In genomic region chr4:56435001-56435747, GRCh38 we compare ENCODE assay signal across 1 cellular context.
TF ChIP-seq lines count a peak whose summit lies in the region.

Gene PPAT (minus strand): TSS chr4:56435615. CDS start chr4:56435477, 138 bp downstream.

TF ChIP-seq in HepG2, 621 proteins besides CTCF, POLR2A, EP300 and RAD21 (continued from another document and continues in another):
- TF ChIP-seq HNF1A (IDR thresholded peaks at IDR 0.05; ENCODE audit: low read depth) (no peak), HNF1A (CRISPR knock-in tag; IDR thresholded peaks at IDR 0.05; ENCODE audit: borderline replicate concordance) (no peak; the same call in 1 of the 2 replicates), ZSCAN5A (CRISPR knock-in tag; IDR thresholded peaks at IDR 0.05; ENCODE audit: borderline replicate concordance) (no peak), THAP7 (CRISPR knock-in tag; IDR thresholded peaks at IDR 0.05) (peak; percentile 87; the same call in 1 of the 2 replicates), ZBTB49 (CRISPR knock-in tag; IDR thresholded peaks at IDR 0.05; ENCODE audit: borderline replicate concordance) (no peak), ZNF556 (CRISPR knock-in tag; IDR thresholded peaks at IDR 0.05; ENCODE audit: borderline replicate concordance) (peak; percentile 40), ZFP91 (CRISPR knock-in tag; IDR thresholded peaks at IDR 0.05; ENCODE audit: borderline replicate concordance) (peak; percentile 88; the same call in 1 of the 2 replicates), SOX5 (CRISPR knock-in tag; IDR thresholded peaks at IDR 0.05; ENCODE audit: borderline replicate concordance) (peak; percentile 6; the same call in 1 of the 2 replicates), RERE (CRISPR knock-in tag; IDR thresholded peaks at IDR 0.05; ENCODE audit: low read depth) (peak; percentile 13; the same call in 1 of the 2 replicates), ZNF274 (CRISPR knock-in tag; IDR thresholded peaks at IDR 0.05) (peak; percentile 79), YY1 (IDR thresholded peaks at IDR 0.05; ENCODE audit: insufficient read depth, insufficient replicate concordance, low read depth, low read length) (no peak), ZNF589 (CRISPR knock-in tag; conservative IDR thresholded peaks at IDR 0.05) (no peak), ZNF747 (CRISPR knock-in tag; IDR thresholded peaks at IDR 0.05; ENCODE audit: borderline replicate concordance) (no peak), SP1 (IDR thresholded peaks at IDR 0.05) (no peak; the same call in 1 of the 2 replicates), SP1 (CRISPR knock-in tag; IDR thresholded peaks at IDR 0.05) (peak; percentile 86), NR1H2 (CRISPR knock-in tag; IDR thresholded peaks at IDR 0.05; ENCODE audit: borderline replicate concordance, low read depth) (no peak), NFYC (CRISPR knock-in tag; IDR thresholded peaks at IDR 0.05) (peak; percentile 32; the same call in 1 of the 2 replicates), ZNF468 (CRISPR knock-in tag; IDR thresholded peaks at IDR 0.05) (no peak), ZBED4 (CRISPR knock-in tag; IDR thresholded peaks at IDR 0.05; ENCODE audit: borderline replicate concordance) (no peak; the same call in 1 of the 2 replicates), ZNF414 (CRISPR knock-in tag; IDR thresholded peaks at IDR 0.05) (no peak), ZBTB1 (CRISPR knock-in tag; IDR thresholded peaks at IDR 0.05; ENCODE audit: borderline replicate concordance) (no peak), NFE2L2 (IDR thresholded peaks at IDR 0.05; ENCODE audit: low read length) (no peak), TAF15 (IDR thresholded peaks at IDR 0.05; ENCODE audit: low read depth, low read length, poor library complexity, severe bottlenecking) (peak; percentile 82), HIVEP1 (CRISPR knock-in tag; IDR thresholded peaks at IDR 0.05) (peak; percentile 94), ZNF891 (CRISPR knock-in tag; IDR thresholded peaks at IDR 0.05) (peak; percentile 53), ZMYM3 (CRISPR knock-in tag; IDR thresholded peaks at IDR 0.05) (no peak), POGK (CRISPR knock-in tag; conservative IDR thresholded peaks at IDR 0.05) (peak; percentile 75; the same call in 1 of the 2 replicates), SMARCE1 (IDR thresholded peaks at IDR 0.05; ENCODE audit: borderline replicate concordance) (no peak), PBX3 (CRISPR knock-in tag; IDR thresholded peaks at IDR 0.05; ENCODE audit: borderline replicate concordance) (no peak)
